Comparison of ENCODE assay signal across 16 cellular contexts in the genomic region with DNA sequence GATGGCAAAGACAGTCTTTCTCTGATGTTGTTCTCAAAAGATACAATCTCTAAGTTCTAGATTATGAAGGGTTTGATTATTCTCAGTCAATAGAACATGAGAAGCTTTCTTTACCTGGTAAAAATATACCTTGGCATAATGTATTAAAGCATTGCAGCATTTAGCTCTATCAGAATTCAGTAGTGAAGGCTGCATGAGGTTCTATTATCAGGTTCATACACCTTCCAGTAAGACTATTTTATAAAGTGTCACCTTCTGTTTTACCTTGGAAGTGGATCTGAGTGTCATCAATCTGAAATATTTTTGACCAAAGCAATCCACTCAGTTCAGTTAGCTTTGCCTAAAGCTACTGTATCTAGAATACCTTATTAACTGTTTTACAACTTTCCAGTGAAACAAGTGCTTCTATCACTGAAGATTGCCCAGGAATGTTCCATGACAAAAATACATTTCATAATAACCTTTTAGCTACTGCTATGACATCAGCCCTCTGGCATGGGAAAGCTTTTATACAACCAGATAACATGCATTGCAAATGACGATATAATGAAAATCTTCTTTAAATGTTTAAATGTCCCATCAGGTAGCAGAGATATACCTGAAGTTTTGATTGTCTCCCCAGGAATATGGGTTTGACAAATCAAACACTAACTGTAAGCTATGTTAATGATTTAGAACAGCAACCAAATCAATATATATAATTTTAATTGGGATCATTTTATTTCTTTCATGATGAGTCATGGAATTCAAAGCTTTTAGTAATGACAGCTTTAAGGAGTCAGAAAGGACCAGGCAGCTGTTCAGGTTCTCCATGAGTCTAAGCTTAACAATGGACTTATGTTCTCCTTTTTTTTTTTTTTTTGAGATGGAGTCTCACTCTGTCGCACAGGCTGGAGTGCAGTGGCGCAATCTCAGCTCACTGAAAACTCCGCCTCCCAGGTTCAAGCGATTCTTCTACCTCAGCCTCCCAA.
A peak's percentile ranks its signal among the peaks of the same experiment; 100 is the strongest.
DNase-seq lines count a peak whose midpoint lies in the region; ATAC-seq and TF ChIP-seq lines count a peak whose summit lies in the region.
"Had no signal": no experiment of that assay in that cellular context is flagged by ENCODE, and none has a peak within 500 bp of the region (broad histone marks: within the 10 kb centered on the region; RNA-seq: fewer than 3 reads in every experiment).

No MANE protein-coding gene starts in this region.

- TF ChIP-seq CTCF in heart left ventricle (IDR thresholded peaks at IDR 0.05) (no peak), cardiac fibroblast (IDR thresholded peaks at IDR 0.05; ENCODE audit: low read depth, low read length) (no peak), heart right ventricle (IDR thresholded peaks at IDR 0.05) (no peak)

- H3K4me1 Mint-ChIP-seq in activated CD4-positive, alpha-beta memory T cell treated with anti-CD3 and anti-CD28 coated beads for 36 hours (ENCODE audit: low read depth): no peaks in the 10 kb centered on the region

- DNase-seq in heart left ventricle (no peak), cardiac septum (ENCODE audit: low spot score) (no peak), cardiac fibroblast (ENCODE audit: low read depth in 2 of 2) (peak; percentile 53 to 62), heart right ventricle (no peak), NCI-H2081 treated with DMSO at 0.1 percent for 48 hours (lab: John Stamatoyannopoulos, UW) (no peak)
- DNase-seq in activated CD4-positive, alpha-beta memory T cell treated with anti-CD3 and anti-CD28 coated beads for 36 hours: no peak
- DNase-seq: NCI-H1048, NCI-H146, NCI-H2227 treated with DMSO at 0.1 percent for 48 hours, NCI-H526 had no signal

- no peaks in the 10 kb centered on the region for H3K9me3 Mint-ChIP-seq in activated CD4-positive, alpha-beta memory T cell treated with anti-CD3 and anti-CD28 coated beads for 36 hours

- H3K27me3 ChIP-seq in heart left ventricle (no peaks in the 10 kb centered on the region), heart right ventricle (no peaks in the 10 kb centered on the region)

- no peak for TF ChIP-seq POLR2A in heart left ventricle (IDR thresholded peaks at IDR 0.05)

- ATAC-seq in heart left ventricle: peak; percentile 30 to 84 (median 69)
- ATAC-seq in heart right ventricle: peak in 4 of 8 donors; percentile 62 to 94 (median 80)
- ATAC-seq in esophagus mucosa: no peak
- ATAC-seq in GM21576 (IDR thresholded peaks at IDR 0.05; ENCODE audit: unreplicated experiment): no peak
- ATAC-seq: A549, GM12878, HCT116 had no signal

- CTCF ChIA-PET in activated CD4-positive, alpha-beta memory T cell treated with anti-CD3 and anti-CD28 coated beads for 36 hours (lab: Charles Lee): no interaction called here

- H3K36me3 Mint-ChIP-seq in activated CD4-positive, alpha-beta memory T cell treated with anti-CD3 and anti-CD28 coated beads for 36 hours: no peaks in the 10 kb centered on the region

- no peaks in the 10 kb centered on the region for H3K27me3 Mint-ChIP-seq in activated CD4-positive, alpha-beta memory T cell treated with anti-CD3 and anti-CD28 coated beads for 36 hours

- 68 to 77% (median 73%) methylated on average over 5 of the region's 5 CpGs for WGBS in heart left ventricle, 4 donors
- 68 to 70% methylated on average over 5 of the region's 5 CpGs for WGBS in heart right ventricle, 2 donors

- peak overlapping the region in 7 of 12 donors; percentile 7 to 78 (median 45) for H3K27ac ChIP-seq in heart left ventricle
- peak overlapping the region in 7 of 10 donors; percentile 7 to 76 (median 34) for H3K27ac ChIP-seq in heart right ventricle
- H3K27ac ChIP-seq: A549, C4-2B had no signal

- H3K4me3 ChIP-seq in heart left ventricle: no peak overlapping the region
- no peak overlapping the region for H3K4me3 ChIP-seq in cardiac fibroblast (replicated peaks in 1 of 2; ENCODE audit: low read depth in 2 of 2, low read length in 2 of 2)
- no peak overlapping the region for H3K4me3 ChIP-seq in heart right ventricle
- H3K4me3 ChIP-seq: A549, GM12878 had no signal

- H3K4me1 ChIP-seq in heart left ventricle: peaks cover 0 to 8% (median 0%) of the 10 kb centered on the region in 12 donors
- peaks cover 0 to 11% (median 0%) of the 10 kb centered on the region in 9 donors for H3K4me1 ChIP-seq in heart right ventricle
- H3K4me1 ChIP-seq: A549 had no signal

- peaks cover 0 to 6% (median 0%) of the 10 kb centered on the region in 12 donors for H3K9me3 ChIP-seq in heart left ventricle
- peaks cover 0 to 7% (median 0%) of the 10 kb centered on the region in 11 donors for H3K9me3 ChIP-seq in heart right ventricle
- H3K9me3 ChIP-seq: A549 had no signal

- H3K27ac Mint-ChIP-seq in activated CD4-positive, alpha-beta memory T cell treated with anti-CD3 and anti-CD28 coated beads for 36 hours: no peak overlapping the region

- no peak overlapping the region for H3K4me3 Mint-ChIP-seq in activated CD4-positive, alpha-beta memory T cell treated with anti-CD3 and anti-CD28 coated beads for 36 hours

- POLR2A ChIA-PET in activated CD4-positive, alpha-beta memory T cell treated with anti-CD3 and anti-CD28 coated beads for 36 hours (lab: Charles Lee): no interaction called here

- intact Hi-C loops in heart left ventricle (cut with DNase I) (no loop called here), cardiac septum (cut with DNase I) (no loop called here), heart right ventricle (cut with DNase I) (no loop called here)
- intact Hi-C loops in activated CD4-positive, alpha-beta memory T cell treated with anti-CD3 and anti-CD28 coated beads for 36 hours (cut with micrococcal nuclease): no loop called here

- H3K36me3 ChIP-seq in heart left ventricle (no peaks in the 10 kb centered on the region), heart right ventricle (no peaks in the 10 kb centered on the region)

Comparison
In these comparisons a context has a peak if more than half of its experiments do, and no peak if none do; other contexts are left out.
1. ATAC-seq: peak in heart left ventricle (4 of 4); none in esophagus mucosa (single experiment) and GM21576 (single experiment).
2. DNase-seq: peak in cardiac fibroblast (2 of 2); none in heart left ventricle (0 of 5), cardiac septum (single experiment), heart right ventricle (0 of 2), activated CD4-positive, alpha-beta memory T cell treated with anti-CD3 and anti-CD28 coated beads for 36 hours (single experiment) and NCI-H2081 treated with DMSO at 0.1 percent for 48 hours (single experiment).